ENCODE assay signal across 8 cellular contexts in genomic region chr18:69948919-69949537, GRCh38.
DNase-seq lines count a peak whose midpoint lies in the region; ATAC-seq and TF ChIP-seq lines count a peak whose summit lies in the region.

No MANE protein-coding gene starts in this region.

- ATAC-seq in GM18867 (IDR thresholded peaks at IDR 0.05; ENCODE audit: unreplicated experiment), result peak; percentile 94
- ATAC-seq in HG02678 (IDR thresholded peaks at IDR 0.05; ENCODE audit: unreplicated experiment), result peak; percentile 85
- ATAC-seq in stimulated activated naive CD8-positive, alpha-beta T cell treated with anti-CD3 and anti-CD28 coated beads, Interleukin-15, Interleukin-2, amounts not matched to agents 100 U/mL and 50 U/mL, for 24 hours, result peak; percentile 61

- H4K20me1 ChIP-seq in OCI-LY1 (ENCODE audit: insufficient read depth, low read length), result no peaks in the 10 kb centered on the region

- H3K36me3 ChIP-seq in OCI-LY1 (ENCODE audit: insufficient read depth, low read length), result no peaks in the 10 kb centered on the region
- H3K36me3 ChIP-seq in WERI-Rb-1, result no peaks in the 10 kb centered on the region

- no peak overlapping the region for H3K9ac ChIP-seq in OCI-LY1 (ENCODE audit: low read length)

- H3K27me3 ChIP-seq in OCI-LY1 (ENCODE audit: insufficient read depth, low read length), result no peaks in the 10 kb centered on the region
- no peaks in the 10 kb centered on the region for H3K27me3 ChIP-seq in WERI-Rb-1 (ENCODE audit: insufficient read depth, low read depth, severe bottlenecking)

- H3K4me2 ChIP-seq in OCI-LY1 (ENCODE audit: low read length), result peak overlapping the region; percentile 46

- no peaks in the 10 kb centered on the region for H3K9me2 ChIP-seq in OCI-LY1 (ENCODE audit: low read depth, low read length)

- H3K27ac ChIP-seq in OCI-LY1 (ENCODE audit: low read depth, low read length, poor library complexity, severe bottlenecking), result no peak overlapping the region
- H3K27ac ChIP-seq in WERI-Rb-1, result no peak overlapping the region

- H3K9me3 ChIP-seq in OCI-LY1 (ENCODE audit: low read length), result no peaks in the 10 kb centered on the region
- H3K9me3 ChIP-seq in WERI-Rb-1 (ENCODE audit: severe bottlenecking), result no peaks in the 10 kb centered on the region

- H3K4me1 ChIP-seq in OCI-LY1 (ENCODE audit: insufficient read depth, low read length, severe bottlenecking), result peaks cover 9% of the 10 kb centered on the region

- H3F3A ChIP-seq in OCI-LY1 (ENCODE audit: insufficient read depth, low read length), result no peaks in the 10 kb centered on the region

- H3K4me3 ChIP-seq in OCI-LY1 (ENCODE audit: low read depth, low read length, poor library complexity, severe bottlenecking) (no peak overlapping the region), WERI-Rb-1 (ENCODE audit: low read depth, low read length) (no peak overlapping the region)

- TF ChIP-seq CTCF in OCI-LY1 (IDR thresholded peaks at IDR 0.05; ENCODE audit: low read length), result no peak
- TF ChIP-seq CTCF in WERI-Rb-1 (IDR thresholded peaks at IDR 0.05; ENCODE audit: low read depth, low read length), result no peak

- no peak overlapping the region for H2AFZ ChIP-seq in OCI-LY1 (ENCODE audit: low read length)

- DNase-seq in germinal center (ENCODE audit: low spot score), result peak; percentile 17
- peak; percentile 61 for DNase-seq in stimulated activated naive CD8-positive, alpha-beta T cell treated with anti-CD3 and anti-CD28 coated beads, Interleukin-15, Interleukin-2, amounts not matched to agents 100 U/mL and 50 U/mL, for 24 hours
- no peak for DNase-seq in WERI-Rb-1
- no peak for DNase-seq in SHP77 treated with DMSO at 0.1 percent for 48 hours (lab: John Stamatoyannopoulos, UW)
- DNase-seq in NCI-H446 treated with DMSO at 0.1 percent for 48 hours (lab: John Stamatoyannopoulos, UW), result no peak

- H3K79me2 ChIP-seq in OCI-LY1 (ENCODE audit: insufficient read depth, low read length), result no peaks in the 10 kb centered on the region

Comparison
In these comparisons a context has a peak if more than half of its experiments do, and no peak if none do; other contexts are left out.
1. DNase-seq: peak in germinal center (single experiment) and stimulated activated naive CD8-positive, alpha-beta T cell treated with anti-CD3 and anti-CD28 coated beads, Interleukin-15, Interleukin-2, amounts not matched to agents 100 U/mL and 50 U/mL, for 24 hours (single experiment); none in WERI-Rb-1 (single experiment), SHP77 treated with DMSO at 0.1 percent for 48 hours (single experiment) and NCI-H446 treated with DMSO at 0.1 percent for 48 hours (single experiment).
2. Peak in every context shown above with its lines, with median percentiles within 50 percentile points of each other: ATAC-seq.